6 cellular contexts compared by ENCODE assay signal in the genomic region with DNA sequence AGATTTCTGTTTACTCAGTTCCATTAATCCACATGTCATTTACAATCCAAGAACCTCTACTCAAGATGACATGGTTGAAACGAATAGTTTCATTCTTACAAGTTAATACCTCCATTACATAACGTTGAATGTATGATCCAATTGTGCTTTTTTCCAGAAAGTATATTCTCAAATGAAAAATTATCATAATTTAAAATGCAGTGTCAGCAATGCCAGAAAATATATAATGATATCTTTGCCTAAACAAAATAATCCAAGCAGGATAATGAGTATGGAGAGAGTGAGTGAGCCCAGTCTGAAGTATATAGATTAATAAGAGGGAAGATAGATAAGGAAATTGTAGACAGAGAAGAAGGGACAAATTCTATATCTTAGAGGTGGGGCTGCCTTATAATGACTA.
"Had no signal": no experiment of that assay in that cellular context is flagged by ENCODE, and none has a peak within 500 bp of the region (broad histone marks: within the 10 kb centered on the region; RNA-seq: fewer than 3 reads in every experiment).

No MANE protein-coding gene starts in this region.

- DNase-seq: Karpas-422, KBM-7, KG1 had no signal

- H3K9ac ChIP-seq: KMS-11 had no signal

- FAIRE-seq: HTR-8/SVneo had no signal

- H3K27ac ChIP-seq: HL-60, KMS-11 had no signal

- H3K4me2 ChIP-seq: KMS-11 had no signal
